10 cellular contexts compared by ENCODE assay signal in genomic region chr1:206496131-206496793, GRCh38. TPM values are rescaled to one million over a fixed set of nuclear protein-coding genes. Genes with fewer than 3 reads are reported as not detected.
DNase-seq lines count a peak whose midpoint lies in the region; ATAC-seq, FAIRE-seq and TF ChIP-seq lines count a peak whose summit lies in the region.
"Had no signal": no experiment of that assay in that cellular context is flagged by ENCODE, and none has a peak within 500 bp of the region (broad histone marks: within the 10 kb centered on the region; RNA-seq: fewer than 3 reads in every experiment).

No MANE protein-coding gene starts in this region.

- WGBS in GM12878 (ENCODE audit: insufficient coverage, insufficient replicate concordance, low lambda C conversion rate, missing lambda C conversion rate): under 1% methylated on average over 6 of the region's 6 CpGs
- WGBS in lower leg skin, 2 donors: 35 to 58% methylated on average over 6 of the region's 6 CpGs

- peak; percentile 93 for FAIRE-seq in GM12878 (lab: Jason Lieb, UNC)
- FAIRE-seq: endothelial cell of umbilical vein had no signal

- no peak for TF ChIP-seq RAD21 in GM12878 (IDR thresholded peaks at IDR 0.05; ENCODE audit: insufficient read depth, low read depth, low read length)

- no peak for ATAC-seq in CD4-positive, CD25-positive, alpha-beta regulatory T cell (ENCODE audit: low read depth in 2 of 2)
- ATAC-seq in GM18517 (IDR thresholded peaks at IDR 0.05; ENCODE audit: unreplicated experiment) (peak; percentile 57), HG03108 (IDR thresholded peaks at IDR 0.05; ENCODE audit: unreplicated experiment) (peak; percentile 61), GM12878 (peak; percentile 88), sciatic nerve (no peak)

- H3K27ac Mint-ChIP-seq in CD4-positive, CD25-positive, alpha-beta regulatory T cell: peak overlapping the region; percentile 79 to 93 (median 81)

- 0 out of 4 replicates have a peak, but pooled peaks of 1 of the 2 experiments have one; percentile 29 for TF ChIP-seq EP300 in GM12878 (IDR thresholded peaks at IDR 0.05; ENCODE audit: borderline replicate concordance in 1 of 2, control insufficient read depth in 1 of 2, low read depth in 2 of 2, low read length in 2 of 2)

- H3K9me3 ChIP-seq in CD4-positive, CD25-positive, alpha-beta regulatory T cell (ENCODE audit: control insufficient read depth in 2 of 2, low read length in 2 of 2): no peaks in the 10 kb centered on the region
- H3K9me3 ChIP-seq in GM12878 (replicated peaks; ENCODE audit: control insufficient read depth, insufficient read depth, low read length): no peaks in the 10 kb centered on the region
- H3K9me3 ChIP-seq: ovary had no signal

- H3K4me1 ChIP-seq in CD4-positive, CD25-positive, alpha-beta regulatory T cell (ENCODE audit: control insufficient read depth, insufficient read depth, low read length, poor library complexity, severe bottlenecking): no peaks in the 10 kb centered on the region
- peaks cover 39% of the 10 kb centered on the region for H3K4me1 ChIP-seq in GM12878 (ENCODE audit: control insufficient read depth, insufficient read depth, low read length)

- CTCF ChIA-PET in GM12878 (lab: Yijun Ruan, JAX): interaction anchor here (1.0 to 7.5 kb wide), 21 partner anchors 9 to 195 kb away, joined by 3 to 62 read pairs (median 7); partner anchors contain the start of genes DYRK3, IKBKE and RASSF5

- DNase-seq in CD4-positive, CD25-positive, alpha-beta regulatory T cell: no peak
- DNase-seq in GM12878 (ENCODE audit: low read depth, low spot score) (no peak), NCI-H128 (lab: John Stamatoyannopoulos, UW; ENCODE audit: unreplicated experiment) (no peak), lower leg skin (ENCODE audit: low spot score in 2 of 2) (no peak), sciatic nerve (ENCODE audit: low spot score) (no peak)
- no peak for DNase-seq in stimulated activated CD4-positive, alpha-beta T cell treated with anti-CD3 and anti-CD28 coated beads, Interleukin-1b, Interleukin-23, amount 100 ng/mL, for 48 hours
- DNase-seq: ovary had no signal

- H3K9ac ChIP-seq in GM12878 (ENCODE audit: control insufficient read depth, insufficient read depth, low read length): peak overlapping the region; percentile 57

- peaks cover 29% of the 10 kb centered on the region for H3K36me3 Mint-ChIP-seq in CD4-positive, CD25-positive, alpha-beta regulatory T cell

- TF ChIP-seq CTCF in GM12878 (IDR thresholded peaks at IDR 0.05 in 2 of 3, conservative IDR thresholded peaks at IDR 0.05 in 1 of 3; ENCODE audit: control insufficient read depth in 2 of 3, extremely low read depth in 1 of 3, insufficient read depth in 1 of 3, low read depth in 3 of 3, low read length in 3 of 3) (no peak), lower leg skin (IDR thresholded peaks at IDR 0.05) (no peak)

- in situ Hi-C loops in GM12878 (cut with MboI): no loop called here

- intact Hi-C loops in GM12878 (cut with micrococcal nuclease; ENCODE audit: unreplicated experiment): no loop called here
- intact Hi-C loops in lower leg skin (cut with DNase I; ENCODE audit: low total_unique reads): no loop called here
- intact Hi-C loops in sciatic nerve (cut with DNase I): no loop called here

- POLR2A ChIA-PET in GM12878 (lab: Charles Lee): interaction anchor here (0.5 to 4.0 kb wide), 20 partner anchors 9 to 426 kb away, joined by 3 to 60 read pairs (median 4); partner anchors contain the start of genes FCMR, IKBKE and RASSF5

- no peak overlapping the region for H3K27ac ChIP-seq in CD4-positive, CD25-positive, alpha-beta regulatory T cell (ENCODE audit: insufficient read depth, low read length, poor library complexity, severe bottlenecking)
- H3K27ac ChIP-seq in GM12878 (ENCODE audit: control insufficient read depth, insufficient read depth): peak overlapping the region; percentile 90
- H3K27ac ChIP-seq: ovary had no signal

- no peak overlapping the region for H2AFZ ChIP-seq in GM12878 (ENCODE audit: control insufficient read depth, low read depth, low read length)

- peak overlapping the region; percentile 69 for H3K4me2 ChIP-seq in GM12878 (ENCODE audit: control insufficient read depth, insufficient read depth)

- H3K79me2 ChIP-seq in GM12878 (ENCODE audit: control insufficient read depth, insufficient read depth, low read length): no peaks in the 10 kb centered on the region

- BruUV-seq in GM12878 (replicated peaks; lab: Mats Ljungman, UMichigan): no TSS peak

- no peak overlapping the region for H3K4me3 ChIP-seq in CD4-positive, CD25-positive, alpha-beta regulatory T cell (ENCODE audit: low read depth, low read length)
- H3K4me3 ChIP-seq in GM12878 (peak overlapping the region; percentile 34; the same call in 1 of the 2 replicates), lower leg skin (ENCODE audit: low read depth, poor library complexity, severe bottlenecking) (no peak overlapping the region)
- H3K4me3 ChIP-seq: ovary had no signal

- H3K9me3 Mint-ChIP-seq in CD4-positive, CD25-positive, alpha-beta regulatory T cell: no peaks in the 10 kb centered on the region

- H4K20me1 ChIP-seq in GM12878 (ENCODE audit: control insufficient read depth, insufficient read depth): no peaks in the 10 kb centered on the region

- peaks cover 71% of the 10 kb centered on the region for H3K36me3 ChIP-seq in CD4-positive, CD25-positive, alpha-beta regulatory T cell (ENCODE audit: control insufficient read depth, insufficient read depth, low read length)
- peaks cover 18 to 20% of the 10 kb centered on the region in 2 experiments for H3K36me3 ChIP-seq in GM12878 (ENCODE audit: control insufficient read depth in 2 of 2, insufficient read depth in 2 of 2, low read length in 1 of 2)
- H3K36me3 ChIP-seq: ovary had no signal

- RAD21 ChIA-PET in GM12878 (lab: Charles Lee; ENCODE audit: unreplicated experiment): interaction anchor here (0.7 to 4.7 kb wide), 21 partner anchors 9 to 243 kb away, joined by 3 to 69 read pairs (median 8); partner anchors contain the start of genes IKBKE and RASSF5

- TF ChIP-seq POLR2A in GM12878 (IDR thresholded peaks at IDR 0.05; ENCODE audit: low read depth, low read length) (no peak), lower leg skin (IDR thresholded peaks at IDR 0.05) (no peak)

- SMC1A ChIA-PET in GM12878 (lab: Charles Lee; ENCODE audit: uncharacterized antibody, unreplicated experiment): interaction anchor here (0.6 to 11.5 kb wide), 31 partner anchors 9 to 1206 kb away, joined by 3 to 146 read pairs (median 6); partner anchors contain the start of genes EIF2D, IKBKE and RASSF5

- no peaks in the 10 kb centered on the region for H3K27me3 Mint-ChIP-seq in CD4-positive, CD25-positive, alpha-beta regulatory T cell

- H3K4me3 Mint-ChIP-seq in CD4-positive, CD25-positive, alpha-beta regulatory T cell: no peak overlapping the region

- peaks cover 3 to 7% (median 5%) of the 10 kb centered on the region in 4 donors for H3K4me1 Mint-ChIP-seq in CD4-positive, CD25-positive, alpha-beta regulatory T cell

- no peaks in the 10 kb centered on the region for H3K27me3 ChIP-seq in CD4-positive, CD25-positive, alpha-beta regulatory T cell (ENCODE audit: control insufficient read depth, insufficient read depth, low read length)
- H3K27me3 ChIP-seq in GM12878 (replicated peaks in 1 of 2; ENCODE audit: control insufficient read depth in 2 of 2, insufficient read depth in 2 of 2, low read length in 1 of 2): no peaks in the 10 kb centered on the region
- H3K27me3 ChIP-seq: ovary had no signal

TF ChIP-seq in GM12878, 131 proteins besides CTCF, POLR2A, EP300 and RAD21 (continues in another document):
- no peak for TF ChIP-seq ZNF622 (IDR thresholded peaks at IDR 0.05)

RNA-seq across cellular contexts. Expression of gene RASSF5, which starts 11.1 kb away (rescaled TPM):
- total RNA-seq in CD4-positive, CD25-positive, alpha-beta regulatory T cell: 158 TPM
- polyA plus RNA-seq in CD4-positive, CD25-positive, alpha-beta regulatory T cell: 100 to 1,000 TPM; 224 to 258 (median 231) TPM
- total RNA-seq in GM12878 (2013; cell fraction: nucleolus; rRNA removed): 56.7 and 60.6 TPM in 2 replicates
- total RNA-seq in GM12878 (2014; rRNA removed): 64.1 and 68.2 TPM in 2 replicates
- 48.5 and 49.2 TPM in 2 replicates for total RNA-seq in GM12878 (2014; rRNA removed; fragmentation: Illumina TruSeq; extraction: Trizol)
- 82.5 and 85.6 TPM in 2 replicates for total RNA-seq in GM12878 (2021)
- 30.6 TPM for polyA plus RNA-seq in GM12878 (2011; ENCODE audit: low read depth)
- polyA plus RNA-seq in GM12878 (2011; rRNA removed): 61.4 and 77.1 TPM in 2 replicates
- 82.5 and 102 TPM in 2 replicates for polyA plus RNA-seq in GM12878 (2011; cell fraction: cytosol; rRNA removed)
- polyA plus RNA-seq in GM12878 (2011; cell fraction: nucleus; rRNA removed): 114 and 118 TPM in 2 replicates
- polyA plus RNA-seq in GM12878 (2012): 45.3 and 54.0 TPM in 2 replicates
- polyA plus RNA-seq in GM12878 (2014; fragmentation: Illumina TruSeq; extraction: Trizol): 79.7 and 89.6 TPM in 2 replicates
- 10 to 100 TPM; 14.0 to 25.4 TPM for polyA plus RNA-seq in GM12878 (2014; fragmentation: Nextera tagmentation; extraction: Ambion mirVana)
- polyA plus RNA-seq in GM12878 (2014; rRNA removed): 71.3 and 74.2 TPM in 2 replicates
- 10 to 100 TPM; 63.2 to 69.5 TPM for polyA plus RNA-seq in GM12878 (2016; fragmentation: Nextera tagmentation; extraction: Ambion mirVana)
- 118 and 125 TPM in 2 replicates for polyA minus RNA-seq in GM12878 (2011; rRNA and poly(A)+ RNA removed)
- 40.6 and 42.9 TPM in 2 replicates for polyA minus RNA-seq in GM12878 (2011; cell fraction: cytosol; rRNA and poly(A)+ RNA removed)
- 46.9 and 71.1 TPM in 2 replicates for polyA minus RNA-seq in GM12878 (2011; cell fraction: nucleus; rRNA and poly(A)+ RNA removed)
- total RNA-seq in lower leg skin: 100 to 1,000 TPM in 1 of 4 donors, 10 to 100 TPM in 3; 81.3 to 102 (median 86.1) TPM
- total RNA-seq in sciatic nerve: 53.0 TPM

RNA-seq across cellular contexts. Expression of gene IKBKE, which starts 26.0 kb away (rescaled TPM):
- 78.3 TPM for total RNA-seq in CD4-positive, CD25-positive, alpha-beta regulatory T cell
- 10 to 100 TPM; 55.3 to 87.4 (median 68.3) TPM for polyA plus RNA-seq in CD4-positive, CD25-positive, alpha-beta regulatory T cell
- total RNA-seq in GM12878 (2013; cell fraction: nucleolus; rRNA removed): 116 and 132 TPM in 2 replicates
- total RNA-seq in GM12878 (2014; rRNA removed): 23.5 and 23.9 TPM in 2 replicates
- total RNA-seq in GM12878 (2014; rRNA removed; fragmentation: Illumina TruSeq; extraction: Trizol): 14.6 and 17.1 TPM in 2 replicates
- 30.0 and 33.4 TPM in 2 replicates for total RNA-seq in GM12878 (2021)
- polyA plus RNA-seq in GM12878 (2011; ENCODE audit: low read depth): 7.9 TPM
- 19.7 and 35.1 TPM in 2 replicates for polyA plus RNA-seq in GM12878 (2011; rRNA removed)
- polyA plus RNA-seq in GM12878 (2011; cell fraction: cytosol; rRNA removed): 31.4 and 42.1 TPM in 2 replicates
- polyA plus RNA-seq in GM12878 (2011; cell fraction: nucleus; rRNA removed): 133 and 147 TPM in 2 replicates
- polyA plus RNA-seq in GM12878 (2012): 13.0 and 14.1 TPM in 2 replicates
- polyA plus RNA-seq in GM12878 (2014; fragmentation: Illumina TruSeq; extraction: Trizol): 6.7 and 17.0 TPM in 2 replicates
- 10 to 100 TPM; 12.8 to 19.2 TPM for polyA plus RNA-seq in GM12878 (2014; fragmentation: Nextera tagmentation; extraction: Ambion mirVana)
- 23.0 and 25.8 TPM in 2 replicates for polyA plus RNA-seq in GM12878 (2014; rRNA removed)
- 10 to 100 TPM; 23.1 to 24.7 TPM for polyA plus RNA-seq in GM12878 (2016; fragmentation: Nextera tagmentation; extraction: Ambion mirVana)
- polyA minus RNA-seq in GM12878 (2011; rRNA and poly(A)+ RNA removed): 45.0 and 70.6 TPM in 2 replicates
- 13.2 and 14.0 TPM in 2 replicates for polyA minus RNA-seq in GM12878 (2011; cell fraction: cytosol; rRNA and poly(A)+ RNA removed)
- 62.1 and 104 TPM in 2 replicates for polyA minus RNA-seq in GM12878 (2011; cell fraction: nucleus; rRNA and poly(A)+ RNA removed)
- 10 to 100 TPM in 3 of 4 donors, 1 to 10 TPM in 1; 6.1 to 21.4 (median 12.2) TPM for total RNA-seq in lower leg skin
- total RNA-seq in sciatic nerve: 4.1 TPM

Comparison
In these comparisons a context has a peak if more than half of its experiments do, and no peak if none do; other contexts are left out.
1. ATAC-seq: peak in GM18517 (single experiment), HG03108 (single experiment) and GM12878 (single experiment); none in CD4-positive, CD25-positive, alpha-beta regulatory T cell (0 of 2) and sciatic nerve (single experiment).